ENCODE assay signal across 8 cellular contexts in genomic region chr12:81520064-81520945, GRCh38.
DNase-seq lines count a peak whose midpoint lies in the region; ATAC-seq and TF ChIP-seq lines count a peak whose summit lies in the region.

No MANE protein-coding gene starts in this region.

- dilution Hi-C loops in mammary epithelial cell (cut with HindIII; ENCODE audit: low sequenced_read_pairs), result no loop called here

- no peaks in the 10 kb centered on the region for H4K20me1 ChIP-seq in mammary epithelial cell (ENCODE audit: insufficient read depth, low read length)

- TF ChIP-seq CTCF in mammary epithelial cell (conservative IDR thresholded peaks at IDR 0.05 in 1 of 2, IDR thresholded peaks at IDR 0.05 in 1 of 2; ENCODE audit: extremely low read depth in 1 of 2, insufficient read depth in 1 of 2, low read depth in 1 of 2, low read length in 2 of 2), result no peak
- no peak for TF ChIP-seq CTCF in gastrocnemius medialis (IDR thresholded peaks at IDR 0.05 in 4 of 5, conservative IDR thresholded peaks at IDR 0.05 in 1 of 5)

- no TSS peak for BruUV-seq in mammary epithelial cell (replicated peaks; lab: Mats Ljungman, UMichigan)

- TF ChIP-seq POLR2A in gastrocnemius medialis (IDR thresholded peaks at IDR 0.05), result no peak

- H3K9ac ChIP-seq in mammary epithelial cell (ENCODE audit: insufficient read depth, low read length), result no peak overlapping the region

- intact Hi-C loops in mammary epithelial cell (cut with micrococcal nuclease), result no loop called here
- intact Hi-C loops in gastrocnemius medialis (cut with DNase I; ENCODE audit: low total_unique reads), result no loop called here

- H3K79me2 ChIP-seq in mammary epithelial cell (ENCODE audit: insufficient read depth, low read length), result no peaks in the 10 kb centered on the region

- in situ Hi-C loops in mammary epithelial cell (cut with MboI; ENCODE audit: low sequenced_read_pairs in 2 of 2), result no loop called here
- in situ Hi-C loops in gastrocnemius medialis (cut with MboI; ENCODE audit: low sequenced_read_pairs in 4 of 4), result no loop called here

- H3K4me1 ChIP-seq in mammary epithelial cell (ENCODE audit: insufficient read depth, low read length) (no peaks in the 10 kb centered on the region), gastrocnemius medialis (no peaks in the 10 kb centered on the region)

- ATAC-seq in GM19023 (IDR thresholded peaks at IDR 0.05; ENCODE audit: unreplicated experiment), result peak; percentile 67
- peak; percentile 52 for ATAC-seq in HG03439 (IDR thresholded peaks at IDR 0.05; ENCODE audit: unreplicated experiment)
- ATAC-seq in gastrocnemius medialis, result no peak

- H3K4me3 ChIP-seq in mammary epithelial cell (replicated peaks in 1 of 3; ENCODE audit: insufficient read depth in 1 of 3, low read depth in 2 of 3, low read length in 3 of 3), result peak overlapping the region in 2 of 3 experiments; percentile 6 to 27
- H3K4me3 ChIP-seq in gastrocnemius medialis, result no peak overlapping the region

- H3K27me3 ChIP-seq in mammary epithelial cell (ENCODE audit: insufficient read depth, low read length) (no peaks in the 10 kb centered on the region), gastrocnemius medialis (no peaks in the 10 kb centered on the region)

- WGBS in mammary epithelial cell (ENCODE audit: low coverage, missing lambda C conversion rate), result 49% methylated on average over 6 of the region's 6 CpGs

- H3K9me3 ChIP-seq in mammary epithelial cell (replicated peaks; ENCODE audit: insufficient read depth, low read length) (no peaks in the 10 kb centered on the region), gastrocnemius medialis (no peaks in the 10 kb centered on the region)

- CTCF ChIA-PET in mammary epithelial cell (lab: Charles Lee; ENCODE audit: low non-redundant PET), result no interaction called here

- DNase-seq in A172 (ENCODE audit: low spot score) (peak; percentile 9), mammary epithelial cell (peak; percentile 4), gastrocnemius medialis (no peak), putamen (ENCODE audit: low spot score) (no peak), amygdala (lab: John Stamatoyannopoulos, UW) (no peak), midbrain (lab: John Stamatoyannopoulos, UW) (no peak)

- H3K4me2 ChIP-seq in mammary epithelial cell (ENCODE audit: insufficient read depth, low read depth, low read length), result peak overlapping the region; percentile 62

- H3K27ac ChIP-seq in mammary epithelial cell (ENCODE audit: insufficient read depth, low read depth, low read length) (no peak overlapping the region), gastrocnemius medialis (no peak overlapping the region)

- H2AFZ ChIP-seq in mammary epithelial cell (ENCODE audit: low read depth, low read length), result peak overlapping the region; percentile 77

- H3K36me3 ChIP-seq in mammary epithelial cell (ENCODE audit: insufficient read depth, low read length) (no peaks in the 10 kb centered on the region), gastrocnemius medialis (no peaks in the 10 kb centered on the region)

Comparison
In these comparisons a context has a peak if more than half of its experiments do, and no peak if none do; other contexts are left out.
1. DNase-seq: peak in A172 (single experiment) and mammary epithelial cell (single experiment); none in gastrocnemius medialis (0 of 2), putamen (single experiment), amygdala (0 of 56) and midbrain (single experiment).
2. ATAC-seq: peak in GM19023 (single experiment) and HG03439 (single experiment); none in gastrocnemius medialis (0 of 2).
3. H3K4me3 ChIP-seq: peak in mammary epithelial cell (2 of 3); none in gastrocnemius medialis (0 of 4).